In the genomic region with DNA sequence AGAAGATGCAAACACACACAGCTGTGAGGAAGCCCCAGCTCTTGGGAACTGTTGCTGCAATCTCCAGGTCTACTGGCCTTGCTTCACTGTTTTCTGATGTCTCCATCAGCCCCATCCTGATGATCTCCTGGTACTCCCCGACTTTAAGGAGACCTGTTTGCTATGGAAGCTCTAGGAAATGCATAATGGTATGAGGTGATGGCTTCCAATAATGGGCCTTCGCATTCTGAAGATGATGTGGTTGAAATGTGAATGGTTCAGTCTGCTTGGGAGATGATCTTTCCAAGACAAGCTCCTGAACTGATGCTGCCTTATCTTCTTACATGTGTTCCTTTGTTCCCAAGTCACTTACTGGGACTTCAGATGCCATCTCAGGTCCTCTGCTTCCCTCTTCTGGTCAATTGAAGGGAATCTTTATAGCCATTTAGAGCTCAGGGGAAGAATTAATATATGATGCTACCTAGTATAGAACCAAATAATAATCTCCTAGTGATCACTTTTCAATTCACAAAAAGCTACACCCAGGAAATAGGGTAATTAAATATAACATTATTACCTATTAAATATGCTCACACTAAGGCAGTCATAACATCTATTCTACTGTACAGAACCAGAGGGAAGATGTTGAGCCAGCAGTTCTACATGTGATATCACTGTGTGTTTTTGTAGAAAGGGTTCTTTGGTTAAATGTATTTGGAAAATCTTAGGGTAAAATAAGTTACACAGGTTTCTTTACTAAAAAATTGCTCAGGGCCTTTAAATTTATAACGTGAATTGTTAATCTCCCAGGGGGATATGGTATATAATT, we compare ENCODE assay signal across 8 cellular contexts.
DNase-seq lines count a peak whose midpoint lies in the region; ATAC-seq, FAIRE-seq and TF ChIP-seq lines count a peak whose summit lies in the region.

No MANE protein-coding gene starts in this region.

- H3K4me1 ChIP-seq in body of pancreas = no peaks in the 10 kb centered on the region

- no peaks in the 10 kb centered on the region for H3K9me3 ChIP-seq in body of pancreas

- H3K27ac ChIP-seq in 22Rv1 (no peak overlapping the region), body of pancreas (no peak overlapping the region)

- WGBS in body of pancreas, 2 donors = 65 to 77% methylated on average over 3 of the region's 3 CpGs

- FAIRE-seq in islet of Langerhans (lab: Jason Lieb, UNC) = peak; percentile 91

- DNase-seq in GM20000 (ENCODE audit: low spot score) (peak; percentile 33), NCI-H2227 treated with DMSO at 0.1 percent for 48 hours (lab: John Stamatoyannopoulos, UW) (peak; percentile 85), body of pancreas (peak in 1 of 4 donors; percentile 19)
- no peak for DNase-seq in stimulated activated CD8-positive, alpha-beta memory T cell treated with anti-CD3 and anti-CD28 coated beads, Interleukin-4, amount 100 ng/mL, for 48 hours

- H3K4me3 ChIP-seq in body of pancreas = no peak overlapping the region

- peak; percentile 87 for ATAC-seq in body of pancreas
- no peak for ATAC-seq in GM19467 (IDR thresholded peaks at IDR 0.05; ENCODE audit: unreplicated experiment)
- ATAC-seq in HG03565 (IDR thresholded peaks at IDR 0.05; ENCODE audit: unreplicated experiment) = no peak

- no peak for TF ChIP-seq POLR2A in body of pancreas (IDR thresholded peaks at IDR 0.05)

- no peaks in the 10 kb centered on the region for H3K27me3 ChIP-seq in body of pancreas

- H3K36me3 ChIP-seq in body of pancreas (replicated peaks in 1 of 2; ENCODE audit: insufficient read depth in 1 of 2, low read depth in 2 of 2) = no peaks in the 10 kb centered on the region

- TF ChIP-seq CTCF in 22Rv1 (IDR thresholded peaks at IDR 0.05) (peak; percentile 81), GM20000 (IDR thresholded peaks at IDR 0.05; ENCODE audit: extremely low read depth, missing control alignments) (no peak), body of pancreas (IDR thresholded peaks at IDR 0.05) (peak; percentile 38 to 89 (median 82))

- intact Hi-C loops in body of pancreas (cut with DNase I) = loop anchor here (5.0 to 10.0 kb wide), 3 partner anchors 160 to 550 kb away; a partner anchor contains a TSS
